16 cellular contexts compared by ENCODE assay signal in the genomic region with DNA sequence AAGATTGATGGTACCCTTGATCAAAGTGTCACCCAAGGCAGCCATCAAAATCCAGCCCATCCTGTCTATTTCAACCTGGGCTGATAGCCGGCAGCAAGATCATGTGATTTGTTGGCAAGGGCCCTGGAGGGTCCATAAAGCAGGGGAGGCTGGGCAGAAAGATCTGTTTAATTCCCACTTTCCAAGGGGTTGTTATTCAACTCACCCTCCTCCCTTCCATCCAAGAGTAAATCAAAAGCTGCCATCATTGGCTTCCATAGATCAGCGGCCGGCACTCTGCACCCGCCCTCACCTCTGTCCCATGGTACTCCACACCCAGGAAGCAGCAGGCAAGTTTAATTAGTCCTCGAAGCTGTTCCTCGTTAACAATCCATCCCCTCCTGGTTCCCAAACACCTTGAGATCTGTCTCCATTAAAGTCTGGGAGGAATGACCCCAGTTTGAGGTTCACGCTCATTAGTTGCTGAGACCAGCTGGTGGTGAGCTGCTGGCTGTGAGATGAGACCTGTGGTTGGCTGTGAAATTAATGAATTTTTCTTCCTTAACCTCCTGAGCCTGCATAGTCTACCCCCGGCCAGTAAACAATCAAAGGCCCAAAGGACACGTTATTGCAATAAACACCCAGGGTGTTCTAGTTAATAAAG.
A peak's percentile ranks its signal among the peaks of the same experiment; 100 is the strongest.
DNase-seq lines count a peak whose midpoint lies in the region; ATAC-seq and TF ChIP-seq lines count a peak whose summit lies in the region.
"Had no signal": no experiment of that assay in that cellular context is flagged by ENCODE, and none has a peak within 500 bp of the region (broad histone marks: within the 10 kb centered on the region; RNA-seq: fewer than 3 reads in every experiment).

No MANE protein-coding gene starts in this region.

- ATAC-seq in left colon (no peak), GM19467 (IDR thresholded peaks at IDR 0.05; ENCODE audit: unreplicated experiment) (no peak)
- ATAC-seq: GM12878 had no signal

- no peak overlapping the region for H2AFZ ChIP-seq in mammary epithelial cell (ENCODE audit: low read depth, low read length)

- H4K20me1 ChIP-seq in mammary epithelial cell (ENCODE audit: insufficient read depth, low read length) = no peaks in the 10 kb centered on the region

- dilution Hi-C loops in mammary epithelial cell (cut with HindIII; ENCODE audit: low sequenced_read_pairs) = no loop called here

- H3K9me3 Mint-ChIP-seq in MCF 10A (ENCODE audit: unreplicated experiment) = no peaks in the 10 kb centered on the region
- H3K9me3 Mint-ChIP-seq in nephron progenitor cell = peaks cover 14% of the 10 kb centered on the region
- H3K9me3 Mint-ChIP-seq: CD4-positive, alpha-beta T cell had no signal

- CTCF ChIA-PET in MCF 10A (lab: Yijun Ruan, JAX) (interaction anchor here (0.6 to 1.2 kb wide), 2 partner anchors 87 to 122 kb away, joined by 3 to 4 read pairs; no protein-coding TSS in a partner anchor), mammary epithelial cell (lab: Charles Lee; ENCODE audit: low non-redundant PET) (no interaction called here)

- in situ Hi-C loops in mammary epithelial cell (cut with MboI; ENCODE audit: low sequenced_read_pairs in 2 of 2) = no loop called here

- POLR2A ChIA-PET in MCF 10A (lab: Yijun Ruan, JAX) = no interaction called here

- BruUV-seq in MCF 10A (replicated peaks; lab: Mats Ljungman, UMichigan) (no TSS peak), mammary epithelial cell (replicated peaks; lab: Mats Ljungman, UMichigan) (no TSS peak)

- WGBS in mammary epithelial cell (ENCODE audit: low coverage, missing lambda C conversion rate) = 98% methylated on average over 9 of the region's 9 CpGs

- TF ChIP-seq CTCF in MCF 10A (IDR thresholded peaks at IDR 0.05; ENCODE audit: unreplicated experiment) = no peak
- TF ChIP-seq CTCF in mammary epithelial cell (conservative IDR thresholded peaks at IDR 0.05 in 1 of 2, IDR thresholded peaks at IDR 0.05 in 1 of 2; ENCODE audit: extremely low read depth in 1 of 2, insufficient read depth in 1 of 2, low read depth in 1 of 2, low read length in 2 of 2) = no peak
- no peak for TF ChIP-seq CTCF in nephron progenitor cell (IDR thresholded peaks at IDR 0.05)

- no peaks in the 10 kb centered on the region for H3K9me3 ChIP-seq in mammary epithelial cell (replicated peaks; ENCODE audit: insufficient read depth, low read length)
- H3K9me3 ChIP-seq: HAP-1 had no signal

- H3K36me3 Mint-ChIP-seq in MCF 10A (ENCODE audit: insufficient read depth, unreplicated experiment) (no peaks in the 10 kb centered on the region), nephron progenitor cell (ENCODE audit: low read depth) (no peaks in the 10 kb centered on the region)

- no peak overlapping the region for H3K4me2 ChIP-seq in mammary epithelial cell (ENCODE audit: insufficient read depth, low read depth, low read length)

- H3K9ac ChIP-seq in mammary epithelial cell (ENCODE audit: insufficient read depth, low read length) = no peak overlapping the region

- H3K4me1 Mint-ChIP-seq in MCF 10A (ENCODE audit: insufficient read depth, unreplicated experiment) (peaks cover 27% of the 10 kb centered on the region), nephron progenitor cell (peaks cover 12% of the 10 kb centered on the region)

- H3K4me3 Mint-ChIP-seq in MCF 10A (ENCODE audit: unreplicated experiment) (no peak overlapping the region), nephron progenitor cell (no peak overlapping the region)
- H3K4me3 Mint-ChIP-seq: CD4-positive, alpha-beta T cell had no signal

- H3K27me3 ChIP-seq in mammary epithelial cell (ENCODE audit: insufficient read depth, low read length) = no peaks in the 10 kb centered on the region

- intact Hi-C loops in MCF 10A (cut with micrococcal nuclease) (no loop called here), mammary epithelial cell (cut with micrococcal nuclease) (loop anchor here (2.0 to 10.0 kb wide), 2 partner anchors 29 to 119 kb away; partner anchors contain the start of gene CHST15), left colon (cut with DNase I, micrococcal nuclease) (no loop called here)

- no peak for DNase-seq in MCF 10A (ENCODE audit: unreplicated experiment)
- DNase-seq in mammary epithelial cell = no peak
- peak; percentile 64 for DNase-seq in left kidney (ENCODE audit: low read depth, low spot score)
- no peak for DNase-seq in nephron progenitor cell
- no peak for DNase-seq in left colon
- no peak for DNase-seq in DMS114 treated with DMSO at 0.1 percent for 48 hours (lab: John Stamatoyannopoulos, UW; ENCODE audit: unreplicated experiment)
- DNase-seq: ACHN; C1 segment of cervical spinal cord; Calu3; CD4-positive, alpha-beta T cell; DMS 273 treated with DMSO at 0.1 percent for 48 hours; DMS79; IMR-90 had no signal

- H3K4me1 ChIP-seq in mammary epithelial cell (ENCODE audit: insufficient read depth, low read length) = peaks cover 14% of the 10 kb centered on the region
- H3K4me1 ChIP-seq: HAP-1 had no signal

- H3K79me2 ChIP-seq in mammary epithelial cell (ENCODE audit: insufficient read depth, low read length) = no peaks in the 10 kb centered on the region

- H3K4me3 ChIP-seq in mammary epithelial cell (replicated peaks in 1 of 3; ENCODE audit: insufficient read depth in 1 of 3, low read depth in 2 of 3, low read length in 3 of 3) = no peak overlapping the region
- H3K4me3 ChIP-seq: GM12878, HAP-1 had no signal

- no peaks in the 10 kb centered on the region for H3K36me3 ChIP-seq in mammary epithelial cell (ENCODE audit: insufficient read depth, low read length)
- H3K36me3 ChIP-seq: HAP-1 had no signal

- no peaks in the 10 kb centered on the region for H3K27me3 Mint-ChIP-seq in MCF 10A (ENCODE audit: insufficient read depth, unreplicated experiment)
- H3K27me3 Mint-ChIP-seq in nephron progenitor cell (ENCODE audit: low read depth, poor library complexity) = peaks cover 14% of the 10 kb centered on the region
- H3K27me3 Mint-ChIP-seq: CD4-positive, alpha-beta T cell had no signal

- H3K27ac Mint-ChIP-seq in MCF 10A (ENCODE audit: low read depth, unreplicated experiment) = peak overlapping the region; percentile 31
- H3K27ac Mint-ChIP-seq in nephron progenitor cell = peak overlapping the region; percentile 33
- H3K27ac Mint-ChIP-seq: CD4-positive, alpha-beta T cell had no signal

- no peak overlapping the region for H3K27ac ChIP-seq in mammary epithelial cell (ENCODE audit: insufficient read depth, low read depth, low read length)
